ENCODE assay signal across 15 cellular contexts in genomic region chr9:22129633-22130032, GRCh38.
"Had no signal": no experiment of that assay in that cellular context is flagged by ENCODE, and none has a peak within 500 bp of the region (broad histone marks: within the 10 kb centered on the region; RNA-seq: fewer than 3 reads in every experiment).

No MANE protein-coding gene starts in this region.

- DNase-seq: activated B cell treated with CpG ODN at 0.5 μM for 24 hours; activated CD4-positive, alpha-beta memory T cell treated with anti-CD3 and anti-CD28 coated beads, Interleukin-2, amount 10 ng/mL, durations not matched to agents 7 days and 5 days; activated CD4-positive, alpha-beta T cell treated with anti-CD3 and anti-CD28 coated beads for 4 hours; activated CD8-positive, alpha-beta memory T cell treated with anti-CD3 and anti-CD28 coated beads, Interleukin-2, amount 10 ng/mL, durations not matched to agents 7 days and 5 days; gastrocnemius medialis; head of caudate nucleus; kidney; left ventricle myocardium superior; midbrain; nephron progenitor cell; nucleus accumbens; T-helper 1 cell; T-helper 9 cell had no signal

- H3K36me3 ChIP-seq: gastrocnemius medialis, tibial nerve had no signal

- H3K27ac ChIP-seq: gastrocnemius medialis had no signal

- H3K4me3 ChIP-seq: gastrocnemius medialis, tibial nerve had no signal

- H3K9me3 ChIP-seq: gastrocnemius medialis, tibial nerve had no signal

- ATAC-seq: activated CD8-positive, alpha-beta memory T cell treated with anti-CD3 and anti-CD28 coated beads, Interleukin-2, amount 10 ng/mL, durations not matched to agents 7 days and 5 days; esophagus mucosa; gastrocnemius medialis; left ventricle myocardium superior had no signal

- H3K27me3 ChIP-seq: gastrocnemius medialis, tibial nerve had no signal

- H3K4me1 ChIP-seq: gastrocnemius medialis had no signal
